23 cellular contexts compared by ENCODE assay signal in genomic region chr12:103020839-103021238, GRCh38.
"Had no signal": no experiment of that assay in that cellular context is flagged by ENCODE, and none has a peak within 500 bp of the region (broad histone marks: within the 10 kb centered on the region; RNA-seq: fewer than 3 reads in every experiment).

No MANE protein-coding gene starts in this region.

- H3K36me3 Mint-ChIP-seq: activated naive CD4-positive, alpha-beta T cell treated with anti-CD3 and anti-CD28 coated beads, Interleukin-2, amount 10 ng/mL, durations not matched to agents 7 days and 5 days had no signal

- H3K4me1 Mint-ChIP-seq: activated CD4-positive, alpha-beta memory T cell treated with anti-CD3 and anti-CD28 coated beads, Interleukin-2, amount 10 ng/mL, durations not matched to agents 7 days and 5 days; activated CD4-positive, alpha-beta T cell treated with anti-CD3 and anti-CD28 coated beads, Interleukin-2, amount 10 ng/mL, durations not matched to agents 7 days and 5 days; activated naive CD4-positive, alpha-beta T cell treated with anti-CD3 and anti-CD28 coated beads, Interleukin-2, amount 10 ng/mL, durations not matched to agents 7 days and 5 days; nephron progenitor cell had no signal

- H3K9me3 ChIP-seq: breast epithelium, gastroesophageal sphincter, neutrophil, ovary, right lobe of liver, tibial nerve had no signal

- H3K27ac ChIP-seq: breast epithelium, gastroesophageal sphincter, neutrophil, ovary, right lobe of liver, tibial nerve had no signal

- H3K4me3 Mint-ChIP-seq: activated CD4-positive, alpha-beta memory T cell treated with anti-CD3 and anti-CD28 coated beads, Interleukin-2, amount 10 ng/mL, durations not matched to agents 7 days and 5 days; activated CD4-positive, alpha-beta T cell treated with anti-CD3 and anti-CD28 coated beads, Interleukin-2, amount 10 ng/mL, durations not matched to agents 7 days and 5 days; activated naive CD4-positive, alpha-beta T cell treated with anti-CD3 and anti-CD28 coated beads, Interleukin-2, amount 10 ng/mL, durations not matched to agents 7 days and 5 days; activated T-cell treated with anti-CD3 and anti-CD28 coated beads, Interleukin-2, amount 50 U/mL, for 24 hours; nephron progenitor cell had no signal

- H3K27ac Mint-ChIP-seq: activated CD4-positive, alpha-beta memory T cell treated with anti-CD3 and anti-CD28 coated beads, Interleukin-2, amount 10 ng/mL, durations not matched to agents 7 days and 5 days; activated CD4-positive, alpha-beta T cell treated with anti-CD3 and anti-CD28 coated beads, Interleukin-2, amount 10 ng/mL, durations not matched to agents 7 days and 5 days; activated naive CD4-positive, alpha-beta T cell treated with anti-CD3 and anti-CD28 coated beads, Interleukin-2, amount 10 ng/mL, durations not matched to agents 7 days and 5 days; activated T-cell treated with anti-CD3 and anti-CD28 coated beads, Interleukin-2, amount 50 U/mL, for 24 hours; nephron progenitor cell; progenitor cell of endocrine pancreas had no signal

- H3K9me3 Mint-ChIP-seq: activated CD4-positive, alpha-beta memory T cell treated with anti-CD3 and anti-CD28 coated beads, Interleukin-2, amount 10 ng/mL, durations not matched to agents 7 days and 5 days; activated CD4-positive, alpha-beta T cell treated with anti-CD3 and anti-CD28 coated beads, Interleukin-2, amount 10 ng/mL, durations not matched to agents 7 days and 5 days; activated T-cell treated with anti-CD3 and anti-CD28 coated beads, Interleukin-2, amount 50 U/mL, for 24 hours; nephron progenitor cell had no signal

- ATAC-seq: gastroesophageal sphincter, left cardiac atrium, left ventricle myocardium superior, right lobe of liver had no signal

- H3K27me3 ChIP-seq: breast epithelium, gastroesophageal sphincter, neutrophil, ovary, right lobe of liver, tibial nerve had no signal

- H3K4me3 ChIP-seq: breast epithelium, gastroesophageal sphincter, ovary, right lobe of liver, tibial nerve had no signal

- H3K36me3 ChIP-seq: breast epithelium, gastroesophageal sphincter, neutrophil, ovary, right lobe of liver, tibial nerve had no signal

- H3K27me3 Mint-ChIP-seq: activated CD4-positive, alpha-beta memory T cell treated with anti-CD3 and anti-CD28 coated beads, Interleukin-2, amount 10 ng/mL, durations not matched to agents 7 days and 5 days; activated naive CD4-positive, alpha-beta T cell treated with anti-CD3 and anti-CD28 coated beads, Interleukin-2, amount 10 ng/mL, durations not matched to agents 7 days and 5 days; activated T-cell treated with anti-CD3 and anti-CD28 coated beads, Interleukin-2, amount 50 U/mL, for 24 hours had no signal

- DNase-seq: activated CD4-positive, alpha-beta memory T cell treated with anti-CD3 and anti-CD28 coated beads, Interleukin-2, amount 10 ng/mL, durations not matched to agents 7 days and 5 days; activated CD4-positive, alpha-beta T cell treated with anti-CD3 and anti-CD28 coated beads for 1 hour; activated CD4-positive, alpha-beta T cell treated with anti-CD3 and anti-CD28 coated beads, Interleukin-2, amount 10 ng/mL, durations not matched to agents 7 days and 5 days; activated CD8-positive, alpha-beta memory T cell treated with anti-CD3 and anti-CD28 coated beads, Interleukin-2, amount 50 U/mL, for 48 hours; activated gamma-delta T cell; activated naive CD4-positive, alpha-beta T cell treated with anti-CD3 and anti-CD28 coated beads, Interleukin-2, amount 10 ng/mL, durations not matched to agents 7 days and 5 days; activated T-cell treated with anti-CD3 and anti-CD28 coated beads, Interleukin-2, amount 50 U/mL, for 24 hours; amygdala; central memory CD4-positive, alpha-beta T cell; head of caudate nucleus; hippocampal formation; left cardiac atrium; left ventricle myocardium superior; nephron progenitor cell; ovary; right lobe of liver; stimulated activated CD4-positive, alpha-beta T cell treated with anti-CD3 and anti-CD28 coated beads, Interleukin-2, amount 100 ng/mL, for 48 hours; stimulated activated naive CD4-positive, alpha-beta T cell treated with Interleukin-2 at 50 U/mL for 16 hours had no signal

- H3K4me1 ChIP-seq: breast epithelium, gastroesophageal sphincter, right lobe of liver, tibial nerve had no signal
